24 cellular contexts compared by ENCODE assay signal in the genomic region with DNA sequence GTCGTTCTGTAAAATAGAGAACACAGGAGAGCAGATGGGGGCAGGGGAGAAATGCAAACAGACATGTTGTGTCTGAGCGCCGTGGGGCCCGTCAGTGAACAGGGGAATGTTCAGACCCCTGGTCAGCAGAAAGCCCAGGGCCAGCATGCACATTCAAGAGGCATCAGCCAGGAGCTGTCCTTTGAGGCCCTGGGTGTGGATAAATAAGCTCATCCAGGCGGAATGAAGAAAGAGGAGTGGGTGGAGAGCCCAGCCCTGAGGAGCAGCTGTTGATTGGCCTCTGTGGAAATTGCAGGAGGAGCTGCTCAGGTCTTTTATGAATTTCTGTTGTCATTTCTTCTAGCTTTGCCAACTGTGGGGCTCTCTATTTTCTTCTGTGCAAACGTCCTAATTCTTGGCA. TPM values are rescaled to one million over a fixed set of nuclear protein-coding genes. Genes with fewer than 3 reads are reported as not detected.
DNase-seq lines count a peak whose midpoint lies in the region; ATAC-seq and TF ChIP-seq lines count a peak whose summit lies in the region.
"Had no signal": no experiment of that assay in that cellular context is flagged by ENCODE, and none has a peak within 500 bp of the region (broad histone marks: within the 10 kb centered on the region; RNA-seq: fewer than 3 reads in every experiment).

No MANE protein-coding gene starts in this region.

- no peak overlapping the region for H3K4me3 ChIP-seq in choroid plexus epithelial cell (ENCODE audit: low read depth, low read length)
- H3K4me3 ChIP-seq: body of pancreas, dorsolateral prefrontal cortex, GM12878, HAP-1 had no signal

- H3K27ac ChIP-seq in caudate nucleus (ENCODE audit: low read depth, low read length), result no peak overlapping the region
- H3K27ac ChIP-seq: body of pancreas, dorsolateral prefrontal cortex had no signal

- DNase-seq in ELF-1 (ENCODE audit: low read depth, low spot score) (peak; percentile 62), HuH-7 (ENCODE audit: low spot score) (peak; percentile 26), choroid plexus epithelial cell (ENCODE audit: low read depth) (peak; percentile 2), myocyte (ENCODE audit: low read depth) (peak; percentile 37), HCEC 1CT (no peak), caudate nucleus (lab: John Stamatoyannopoulos, UW) (no peak), hypothalamus (lab: John Stamatoyannopoulos, UW) (no peak)
- DNase-seq: activated CD4-positive, alpha-beta memory T cell treated with anti-CD3 and anti-CD28 coated beads for 36 hours; activated CD4-positive, alpha-beta T cell treated with anti-CD3 and anti-CD28 coated beads for 1 hour; activated naive CD4-positive, alpha-beta T cell treated with anti-CD3 and anti-CD28 coated beads, Interleukin-2, amount 10 ng/mL, durations not matched to agents 7 days and 5 days; body of pancreas; CD8-positive, alpha-beta memory T cell; dorsolateral prefrontal cortex; EL; Kasumi-1; left cardiac atrium; NCI-H1694 treated with DMSO at 0.1 percent for 48 hours; NCI-H526 treated with DMSO at 0.1 percent for 48 hours; SIG-M5; stimulated activated CD4-positive, alpha-beta T cell treated with anti-CD3 and anti-CD28 coated beads, Interleukin-4, amount 100 ng/mL, for 4 hours had no signal

- no peak for TF ChIP-seq CTCF in choroid plexus epithelial cell (conservative IDR thresholded peaks at IDR 0.05; ENCODE audit: low read depth, low read length)

- no peak for ATAC-seq in GM21447 (IDR thresholded peaks at IDR 0.05; ENCODE audit: unreplicated experiment)
- ATAC-seq: body of pancreas, GM12878 had no signal

RNA-seq across cellular contexts. Expression of gene CECR2, which starts 49.7 kb away (rescaled TPM):
- 5.3 and 11.3 TPM in 2 replicates for total RNA-seq in myocyte
- polyA plus RNA-seq in myocyte (2012), result 1.5 TPM
- total RNA-seq: activated CD4-positive, alpha-beta memory T cell treated with anti-CD3 and anti-CD28 coated beads for 36 hours; CD8-positive, alpha-beta memory T cell had no signal
- polyA plus RNA-seq: BJ; CD8-positive, alpha-beta memory T cell had no signal

Comparison
In these comparisons a context has a peak if more than half of its experiments do, and no peak if none do; other contexts are left out.
1. DNase-seq: peak in ELF-1 (single experiment), HuH-7 (single experiment), choroid plexus epithelial cell (single experiment) and myocyte (single experiment); none in HCEC 1CT (single experiment), caudate nucleus (0 of 61) and hypothalamus (0 of 51).